Comparison of ENCODE assay signal across 8 cellular contexts in the genomic region with DNA sequence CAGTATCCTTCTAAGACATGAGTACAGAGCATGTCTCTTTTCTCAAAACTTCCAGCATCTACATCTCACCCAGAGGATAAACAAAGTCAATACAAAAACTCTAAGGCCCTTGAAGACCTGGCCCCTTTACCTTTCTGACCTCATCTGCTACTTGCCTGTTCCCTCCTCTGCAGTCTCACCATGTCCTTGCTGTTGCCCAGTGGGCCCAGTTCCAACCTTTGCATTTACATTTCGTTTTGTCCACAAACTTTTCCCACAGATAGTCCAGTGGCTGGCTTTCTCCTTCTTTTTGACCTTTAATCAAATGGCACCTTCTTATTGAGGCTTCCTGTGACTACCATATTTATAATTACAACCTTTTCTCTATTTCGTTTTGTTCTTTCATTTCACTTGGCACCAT. TPM values are rescaled to one million over a fixed set of nuclear protein-coding genes. Genes with fewer than 3 reads are reported as not detected.
DNase-seq lines count a peak whose midpoint lies in the region; ATAC-seq and TF ChIP-seq lines count a peak whose summit lies in the region.

No MANE protein-coding gene starts in this region.

- H3K9me3 Mint-ChIP-seq in activated T-cell treated with anti-CD3 and anti-CD28 coated beads, Interleukin-2, amount 50 U/mL, for 4 hours: no peaks in the 10 kb centered on the region

- H3K27ac ChIP-seq in VCaP (peak overlapping the region; percentile 71; the same call in 1 of the 2 replicates), thoracic aorta (no peak overlapping the region)

- DNase-seq in activated T-cell treated with anti-CD3 and anti-CD28 coated beads, Interleukin-2, amount 50 U/mL, for 4 hours: no peak
- no peak for DNase-seq in activated T-cell treated with anti-CD3 and anti-CD28 coated beads, Interleukin-2, amount 50 U/mL, for 1 hour
- DNase-seq in fibroblast of villous mesenchyme (ENCODE audit: low read depth) (no peak), thoracic aorta (ENCODE audit: low spot score) (no peak), NCI-H187 treated with DMSO at 0.1 percent for 48 hours (lab: John Stamatoyannopoulos, UW) (no peak), omental fat pad (ENCODE audit: low spot score) (no peak), cardiac septum (ENCODE audit: low spot score) (no peak)

- peak overlapping the region; percentile 97 for H3K4me3 Mint-ChIP-seq in activated T-cell treated with anti-CD3 and anti-CD28 coated beads, Interleukin-2, amount 50 U/mL, for 4 hours

- H3K27me3 ChIP-seq in thoracic aorta (replicated peaks; ENCODE audit: insufficient read depth): no peaks in the 10 kb centered on the region

- intact Hi-C loops in cardiac septum (cut with DNase I): no loop called here

- H3K36me3 Mint-ChIP-seq in activated T-cell treated with anti-CD3 and anti-CD28 coated beads, Interleukin-2, amount 50 U/mL, for 4 hours (ENCODE audit: insufficient read depth): peaks cover 14% of the 10 kb centered on the region

- no peaks in the 10 kb centered on the region for H3K9me3 ChIP-seq in thoracic aorta

- H3K4me3 ChIP-seq in fibroblast of villous mesenchyme (ENCODE audit: low read depth, low read length) (peak overlapping the region; percentile 87), thoracic aorta (peak overlapping the region; percentile 89)

- H3K4me1 Mint-ChIP-seq in activated T-cell treated with anti-CD3 and anti-CD28 coated beads, Interleukin-2, amount 50 U/mL, for 4 hours (ENCODE audit: low read depth): peaks cover 57% of the 10 kb centered on the region

- no peaks in the 10 kb centered on the region for H3K27me3 Mint-ChIP-seq in activated T-cell treated with anti-CD3 and anti-CD28 coated beads, Interleukin-2, amount 50 U/mL, for 4 hours (ENCODE audit: low read depth)

- no peaks in the 10 kb centered on the region for H3K36me3 ChIP-seq in thoracic aorta

- no peak for ATAC-seq in activated T-cell treated with anti-CD3 and anti-CD28 coated beads, Interleukin-2, amount 50 U/mL, for 4 hours
- ATAC-seq in thoracic aorta (ENCODE audit: insufficient number of reproducible peaks, low FRiP score, low read depth) (no peak), omental fat pad (ENCODE audit: low FRiP score) (no peak)

- no peak for TF ChIP-seq CTCF in VCaP (conservative IDR thresholded peaks at IDR 0.05)
- TF ChIP-seq CTCF in fibroblast of villous mesenchyme (IDR thresholded peaks at IDR 0.05; ENCODE audit: insufficient read depth, low read depth, low read length): no peak
- TF ChIP-seq CTCF in thoracic aorta (IDR thresholded peaks at IDR 0.05): no peak
- TF ChIP-seq CTCF in omental fat pad (IDR thresholded peaks at IDR 0.05): no peak

- H3K4me1 ChIP-seq in thoracic aorta (ENCODE audit: control insufficient read depth in 1 of 2, low read depth in 2 of 2): peaks cover 26 to 33% of the 10 kb centered on the region in 2 donors

RNA-seq across cellular contexts. Expression of a gene that starts 1.6 kb away (rescaled TPM):
- 10 to 100 TPM; 15.4 to 17.5 (median 16.7) TPM for total RNA-seq in activated T-cell treated with anti-CD3 and anti-CD28 coated beads, Interleukin-2, amount 50 U/mL, for 4 hours
- total RNA-seq in fibroblast of villous mesenchyme (16.1 and 20.3 TPM in 2 replicates), thoracic aorta (10 to 100 TPM; 38.4 to 68.8 TPM), omental fat pad (10 to 100 TPM; 17.9 to 41.9 (median 23.9) TPM), cardiac septum (7.8 TPM)

RNA-seq across cellular contexts. Expression of a gene that starts 1.8 kb away (rescaled TPM):
- 10 to 100 TPM; 21.2 to 23.4 (median 22.4) TPM for total RNA-seq in activated T-cell treated with anti-CD3 and anti-CD28 coated beads, Interleukin-2, amount 50 U/mL, for 4 hours
- total RNA-seq in fibroblast of villous mesenchyme (22.2 and 30.2 TPM in 2 replicates), thoracic aorta (1 to 10 TPM; 7.6 to 8.9 TPM), omental fat pad (1 to 10 TPM; 6.8 to 9.8 (median 7.9) TPM), cardiac septum (5.9 TPM)

RNA-seq across cellular contexts. Expression of a gene that starts 45.7 kb away (rescaled TPM):
- total RNA-seq in activated T-cell treated with anti-CD3 and anti-CD28 coated beads, Interleukin-2, amount 50 U/mL, for 4 hours: 10 to 100 TPM; 35.9 to 46.2 (median 40.7) TPM
- total RNA-seq in fibroblast of villous mesenchyme (159 and 224 TPM in 2 replicates), thoracic aorta (100 to 1,000 TPM in 1 of 2 donors, 10 to 100 TPM in 1; 70.8 to 108 TPM), omental fat pad (10 to 100 TPM; 66.3 to 80.1 (median 70.7) TPM), cardiac septum (16.5 TPM)
